In genomic region chr21:45981641-45982255, GRCh38 we compare ENCODE assay signal across 8 cellular contexts. TPM values are rescaled to one million over a fixed set of nuclear protein-coding genes. Genes with fewer than 3 reads are reported as not detected.
DNase-seq lines count a peak whose midpoint lies in the region; ATAC-seq, FAIRE-seq and TF ChIP-seq lines count a peak whose summit lies in the region.

COL6A1 (plus strand) TSS chr21:45981770; CDS start chr21:45981851, 81 bp downstream.

- H3K79me1 ChIP-seq in H1 (ENCODE audit: low read depth, low read length): peaks cover 4% of the 10 kb centered on the region; the same call in 1 of the 2 replicates

- 1% methylated on average over 26 of the region's 44 CpGs; no CpG with 5 or more reads in 1 of the 2 experiments for WGBS in H1 (ENCODE audit: extremely low coverage in 1 of 2, insufficient coverage in 1 of 2, insufficient read length in 1 of 2, insufficient replicate concordance in 2 of 2, low coverage in 1 of 2, low lambda C conversion rate in 2 of 2, missing lambda C conversion rate in 1 of 2), 2 experiments
- WGBS in lung, 2 donors: 0 to 1% methylated on average over 22 to 37 of the region's 44 CpGs

- H2BK15ac ChIP-seq in H1 (ENCODE audit: low read length): 0 out of 2 replicates have a peak within 1 kb of the TSS, but pooled peaks have one; percentile 25

- 0 out of 4 replicates have a peak, but pooled peaks cover 0 to 4% of the 10 kb centered on the region in 2 experiments for H3K79me2 ChIP-seq in H1 (ENCODE audit: control insufficient read depth in 1 of 2, insufficient read depth in 2 of 2, low read length in 2 of 2)

- H3K4me3 ChIP-seq in WERI-Rb-1 (ENCODE audit: low read depth, low read length) (peak within 1 kb of the TSS; percentile 74), H1 (ENCODE audit: extremely low read depth in 1 of 4, insufficient read depth in 2 of 4, low read depth in 3 of 4, low read length in 4 of 4) (peak within 1 kb of the TSS; percentile 62 to 91 (median 76)), lung (peak within 1 kb of the TSS; percentile 52)

- CTCF ChIA-PET in HEK293T (lab: Yijun Ruan, JAX): no interaction called here
- CTCF ChIA-PET in H1 (lab: Charles Lee; ENCODE audit: partially characterized antibody): interaction anchor here (0.6 to 1.5 kb wide), 6 partner anchors 8 to 874 kb away, joined by 3 to 6 read pairs (median 4); no protein-coding TSS in a partner anchor

- peak within 1 kb of the TSS; percentile 88 for H4K91ac ChIP-seq in H1 (replicated peaks; ENCODE audit: insufficient read length, low read length)

- no peak within 1 kb of the TSS for H2AFZ ChIP-seq in H1 (ENCODE audit: low read length)

- POLR2A ChIA-PET in HEK293T (lab: Yijun Ruan, JAX) (interaction anchor here (0.9 to 1.5 kb wide), 4 partner anchors 9 to 162 kb away, joined by 3 to 8 read pairs (median 4); no protein-coding TSS in a partner anchor), H1 (lab: Charles Lee; ENCODE audit: partially characterized antibody) (interaction anchor here (0.7 to 1.4 kb wide), 6 partner anchors 29 to 162 kb away, joined by 3 to 6 read pairs (median 3); no protein-coding TSS in a partner anchor)

- peak within 1 kb of the TSS; percentile 31; the same call in 1 of the 2 replicates for H4K8ac ChIP-seq in H1 (ENCODE audit: extremely low read depth, insufficient read depth, low read length)

- peaks cover 0 to 6% of the 10 kb centered on the region in 2 experiments for H4K20me1 ChIP-seq in H1 (replicated peaks in 1 of 2; ENCODE audit: control insufficient read depth in 1 of 2, insufficient read depth in 2 of 2, low read length in 2 of 2)

- H3K56ac ChIP-seq in H1 (replicated peaks; ENCODE audit: insufficient read length, low read depth, low read length): peak within 1 kb of the TSS; percentile 67

- H2AK5ac ChIP-seq in H1 (ENCODE audit: low read depth, low read length): peak within 1 kb of the TSS; percentile 13; the same call in 1 of the 2 replicates

- H3K36me3 ChIP-seq in WERI-Rb-1: peaks cover 14% of the 10 kb centered on the region
- peaks cover 0 to 25% (median 9%) of the 10 kb centered on the region in 4 experiments; a peak in 4 of 8 replicates for H3K36me3 ChIP-seq in H1 (ENCODE audit: control insufficient read depth in 2 of 4, insufficient read depth in 4 of 4, low read length in 3 of 4)
- H3K36me3 ChIP-seq in lung (ENCODE audit: control insufficient read depth in 2 of 2, insufficient read depth in 2 of 2, low read length in 2 of 2): peaks cover 0 to 8% of the 10 kb centered on the region in 2 donors

- peak within 1 kb of the TSS; percentile 23; the same call in 1 of the 2 replicates for H2BK12ac ChIP-seq in H1 (ENCODE audit: low read depth, low read length)

- ATAC-seq in lung (ENCODE audit: insufficient read depth, low FRiP score): peak; percentile 43
- no peak for ATAC-seq in GM18502 (IDR thresholded peaks at IDR 0.05; ENCODE audit: poor library complexity, unreplicated experiment)

- H3K27ac ChIP-seq in WERI-Rb-1 (peak within 1 kb of the TSS; percentile 38), H1 (ENCODE audit: low read depth, low read length) (no peak within 1 kb of the TSS), lung (ENCODE audit: low read depth in 1 of 2, low read length in 1 of 2) (peak within 1 kb of the TSS; percentile 80 to 82)

- H3K9ac ChIP-seq in H1 (replicated peaks in 1 of 4; ENCODE audit: extremely low read depth in 1 of 4, low read depth in 3 of 4, low read length in 3 of 4): peak within 1 kb of the TSS; percentile 18 to 67 (median 44); a peak in 5 of 7 replicates

- peak within 1 kb of the TSS; percentile 52 for H4K5ac ChIP-seq in H1 (ENCODE audit: insufficient read length, low read depth, low read length)

- TF ChIP-seq POLR2A in H1 (IDR thresholded peaks at IDR 0.05; ENCODE audit: control extremely low read depth in 1 of 2, low read depth in 2 of 2, low read length in 2 of 2): no peak

- peak within 1 kb of the TSS; percentile 68 to 99 for H3K4me2 ChIP-seq in H1 (ENCODE audit: insufficient read depth in 1 of 2, low read depth in 2 of 2, low read length in 2 of 2)

- H3K4me1 ChIP-seq in H1 (replicated peaks in 1 of 4; ENCODE audit: control insufficient read depth in 3 of 4, insufficient read depth in 4 of 4, low read length in 3 of 4) (peaks cover 0 to 23% (median 9%) of the 10 kb centered on the region in 4 experiments; a peak in 6 of 7 replicates), lung (ENCODE audit: control insufficient read depth in 2 of 2, insufficient read depth in 2 of 2, low read length in 2 of 2) (peaks cover 0 to 2% of the 10 kb centered on the region in 2 donors)

- H3K18ac ChIP-seq in H1 (ENCODE audit: extremely low read depth, low read length): peak within 1 kb of the TSS; percentile 60

- H2BK120ac ChIP-seq in H1 (replicated peaks; ENCODE audit: low read depth, low read length): no peak within 1 kb of the TSS

- TF ChIP-seq CTCF in WERI-Rb-1 (IDR thresholded peaks at IDR 0.05; ENCODE audit: low read depth, low read length) (no peak), H1 (IDR thresholded peaks at IDR 0.05; ENCODE audit: control extremely low read depth in 1 of 3, insufficient read depth in 1 of 3, low read depth in 1 of 3, low read length in 3 of 3) (no peak), lung (IDR thresholded peaks at IDR 0.05; ENCODE audit: control extremely low read depth, extremely low read depth) (no peak), subcutaneous adipose tissue (IDR thresholded peaks at IDR 0.05; ENCODE audit: low read depth) (no peak)

- DNase-seq in AG08396 (ENCODE audit: low spot score) (peak; percentile 91), HEK293T (ENCODE audit: extremely low spot score) (peak; percentile 89), WERI-Rb-1 (peak; percentile 78), H1 (ENCODE audit: low read depth in 1 of 2, low spot score in 2 of 2) (peak in 1 of 2 experiments; percentile 62), lung (ENCODE audit: low spot score) (no peak), COLO668 (lab: John Stamatoyannopoulos, UW; ENCODE audit: unreplicated experiment) (no peak)

- H3K23me2 ChIP-seq in H1 (ENCODE audit: low read depth, low read length): peaks cover 16% of the 10 kb centered on the region; the same call in 1 of the 2 replicates

- no peak for TF ChIP-seq EP300 in H1 (IDR thresholded peaks at IDR 0.05; ENCODE audit: borderline replicate concordance in 1 of 2, low read depth in 2 of 2, low read length in 2 of 2)

- no peak for FAIRE-seq in H1 (lab: Jason Lieb, UNC)

- H3K27me3 ChIP-seq in WERI-Rb-1 (ENCODE audit: insufficient read depth, low read depth, severe bottlenecking) (no peaks in the 10 kb centered on the region), H1 (replicated peaks in 1 of 4; ENCODE audit: control insufficient read depth in 3 of 4, extremely low read depth in 1 of 4, insufficient read depth in 3 of 4, low read length in 3 of 4) (peaks cover 0 to 18% (median 5%) of the 10 kb centered on the region in 4 experiments; a peak in 4 of 7 replicates), lung (ENCODE audit: control insufficient read depth, insufficient read depth) (no peaks in the 10 kb centered on the region)

- H2BK20ac ChIP-seq in H1 (ENCODE audit: low read length): no peak within 1 kb of the TSS

- peak within 1 kb of the TSS; percentile 49; the same call in 1 of the 2 replicates for H2BK5ac ChIP-seq in H1 (ENCODE audit: low read depth, low read length)

- no peak within 1 kb of the TSS for H3K23ac ChIP-seq in H1 (ENCODE audit: insufficient read length)

- H3K4ac ChIP-seq in H1 (replicated peaks; ENCODE audit: insufficient read length, low read depth, low read length): peak within 1 kb of the TSS; percentile 83

- no peaks in the 10 kb centered on the region for H3K9me3 ChIP-seq in WERI-Rb-1 (ENCODE audit: severe bottlenecking)
- H3K9me3 ChIP-seq in H1 (ENCODE audit: insufficient read depth in 2 of 2, low read depth in 1 of 2, low read length in 1 of 2): no peaks in the 10 kb centered on the region
- H3K9me3 ChIP-seq in lung (ENCODE audit: control insufficient read depth in 2 of 2, insufficient read depth in 1 of 2, low read length in 1 of 2): no peaks in the 10 kb centered on the region

- H3K14ac ChIP-seq in H1 (ENCODE audit: insufficient read length): no peak within 1 kb of the TSS

- TF ChIP-seq RAD21 in H1 (IDR thresholded peaks at IDR 0.05 in 1 of 2, conservative IDR thresholded peaks at IDR 0.05 in 1 of 2; ENCODE audit: low read depth in 2 of 2, low read length in 2 of 2): no peak

TF ChIP-seq in HEK293T, 16 proteins besides CTCF, POLR2A, EP300 and RAD21 (continues in another document):
- TF ChIP-seq PKNOX1 (IDR thresholded peaks at IDR 0.05) (no peak), ELF4 (IDR thresholded peaks at IDR 0.05) (no peak)

TF ChIP-seq in H1, 55 proteins besides CTCF, POLR2A, EP300 and RAD21:
- TF ChIP-seq CEBPB (IDR thresholded peaks at IDR 0.05; ENCODE audit: low read depth, low read length) (no peak), TAF1 (IDR thresholded peaks at IDR 0.05; ENCODE audit: low read depth, low read length) (peak; percentile 50), CTBP2 (IDR thresholded peaks at IDR 0.05; ENCODE audit: borderline replicate concordance, insufficient read depth, insufficient read length, low read length) (no peak)

RNA-seq across cellular contexts. Expression of gene COL6A1, which starts in this region (rescaled TPM):
- total RNA-seq in H1 (2021; fragmentation: NEBNext Ultra II Directional; extraction: Animal tissue kit (Norgen Biotek cat#: 25700)): 100 and 104 TPM in 2 replicates
- polyA plus RNA-seq in H1 (2011; rRNA removed): 115 and 212 TPM in 2 replicates
- polyA plus RNA-seq in H1 (2011; cell fraction: cytosol; rRNA removed): 118 TPM
- polyA plus RNA-seq in H1 (2011; cell fraction: nucleus; rRNA removed): 658 TPM
- polyA plus RNA-seq in H1 (2012, experiment 1 of 2): 110 to 163 TPM (median 152 TPM) in 4 replicates
- polyA plus RNA-seq in H1 (2012, experiment 2 of 2): 98.6 TPM
- polyA plus RNA-seq in H1 (2013, experiment 1 of 2): 176 TPM
- 154 TPM for polyA plus RNA-seq in H1 (2013, experiment 2 of 2)
- 32.7 and 35.2 TPM in 2 replicates for polyA minus RNA-seq in H1 (2011; rRNA and poly(A)+ RNA removed)
- polyA minus RNA-seq in H1 (2011; cell fraction: cytosol; rRNA and poly(A)+ RNA removed): 53.2 TPM
- 70.5 TPM for polyA minus RNA-seq in H1 (2011; cell fraction: nucleus; rRNA and poly(A)+ RNA removed)
- total RNA-seq in lung: 100 to 1,000 TPM; 224 to 399 TPM
- polyA plus RNA-seq in lung: 100 to 1,000 TPM; 107 to 120 TPM
- total RNA-seq in subcutaneous adipose tissue: 100 to 1,000 TPM; 199 to 567 (median 554) TPM

Comparison
In these comparisons a context has a peak if more than half of its experiments do, and no peak if none do; other contexts are left out.
1. DNase-seq: peak in AG08396 (single experiment), HEK293T (single experiment) and WERI-Rb-1 (single experiment); none in lung (single experiment) and COLO668 (single experiment).
2. Peak in every context shown above with its lines, with median percentiles within 50 percentile points of each other: H3K4me3 ChIP-seq.